ENCODE assay signal across 27 cellular contexts in genomic region chr15:78763796-78764241, GRCh38. TPM values are rescaled to one million over a fixed set of nuclear protein-coding genes. Genes with fewer than 3 reads are reported as not detected.
DNase-seq lines count a peak whose midpoint lies in the region; ATAC-seq and TF ChIP-seq lines count a peak whose summit lies in the region.
"Had no signal": no experiment of that assay in that cellular context is flagged by ENCODE, and none has a peak within 500 bp of the region (broad histone marks: within the 10 kb centered on the region; RNA-seq: fewer than 3 reads in every experiment).

No MANE protein-coding gene starts in this region.

- H3K27ac Mint-ChIP-seq in activated naive CD8-positive, alpha-beta T cell treated with anti-CD3 and anti-CD28 coated beads, Interleukin-2, amount 10 ng/mL, durations not matched to agents 7 days and 5 days: no peak overlapping the region
- no peak overlapping the region for H3K27ac Mint-ChIP-seq in activated naive CD8-positive, alpha-beta T cell treated with anti-CD3 and anti-CD28 coated beads for 36 hours
- peak overlapping the region; percentile 76 for H3K27ac Mint-ChIP-seq in stimulated activated effector memory CD8-positive, alpha-beta T cell treated with anti-CD3 and anti-CD28 coated beads, Interleukin-12 subunit alpha, Interleukin-12 subunit beta, amount 100 ng/mL, for 72 hours
- H3K27ac Mint-ChIP-seq: nephron had no signal

- H3K9me3 ChIP-seq in RWPE2 (ENCODE audit: severe bottlenecking): no peaks in the 10 kb centered on the region
- H3K9me3 ChIP-seq: ascending aorta, pancreas had no signal

- H3K4me1 Mint-ChIP-seq in activated naive CD8-positive, alpha-beta T cell treated with anti-CD3 and anti-CD28 coated beads, Interleukin-2, amount 10 ng/mL, durations not matched to agents 7 days and 5 days: peaks cover 17% of the 10 kb centered on the region
- peaks cover 7% of the 10 kb centered on the region for H3K4me1 Mint-ChIP-seq in activated naive CD8-positive, alpha-beta T cell treated with anti-CD3 and anti-CD28 coated beads for 36 hours
- peaks cover 23% of the 10 kb centered on the region for H3K4me1 Mint-ChIP-seq in stimulated activated effector memory CD8-positive, alpha-beta T cell treated with anti-CD3 and anti-CD28 coated beads, Interleukin-12 subunit alpha, Interleukin-12 subunit beta, amount 100 ng/mL, for 72 hours

- DNase-seq in activated naive CD8-positive, alpha-beta T cell treated with anti-CD3 and anti-CD28 coated beads, Interleukin-2, amount 10 ng/mL, durations not matched to agents 7 days and 5 days: peak; percentile 33
- no peak for DNase-seq in activated naive CD8-positive, alpha-beta T cell treated with anti-CD3 and anti-CD28 coated beads for 36 hours
- DNase-seq in RWPE2 (ENCODE audit: low spot score) (peak; percentile 74), left lobe of liver (ENCODE audit: low spot score) (peak; percentile 42), A172 (ENCODE audit: low spot score) (no peak), SIG-M5 (lab: John Stamatoyannopoulos, UW) (no peak)
- no peak for DNase-seq in stimulated activated effector memory CD8-positive, alpha-beta T cell treated with anti-CD3 and anti-CD28 coated beads, Interleukin-12 subunit alpha, Interleukin-12 subunit beta, amount 100 ng/mL, for 72 hours (ENCODE audit: low spot score in 2 of 2)
- DNase-seq: activated CD4-positive, alpha-beta T cell treated with anti-CD3 and anti-CD28 coated beads for 48 hours; activated T-cell treated with anti-CD3 and anti-CD28 coated beads, Interleukin-2, amount 50 U/mL, for 72 hours; caudate nucleus; COR-L47; DMS79; GF-D8; midbrain; NCI-H1436; NCI-H2107; NCI-H446; PC-3; stimulated activated CD8-positive, alpha-beta memory T cell treated with anti-CD3 and anti-CD28 coated beads, Interleukin-4, amount 100 ng/mL, for 48 hours; substantia nigra had no signal

- H3K36me3 Mint-ChIP-seq in activated naive CD8-positive, alpha-beta T cell treated with anti-CD3 and anti-CD28 coated beads, Interleukin-2, amount 10 ng/mL, durations not matched to agents 7 days and 5 days: no peaks in the 10 kb centered on the region
- no peaks in the 10 kb centered on the region for H3K36me3 Mint-ChIP-seq in activated naive CD8-positive, alpha-beta T cell treated with anti-CD3 and anti-CD28 coated beads for 36 hours
- H3K36me3 Mint-ChIP-seq in stimulated activated effector memory CD8-positive, alpha-beta T cell treated with anti-CD3 and anti-CD28 coated beads, Interleukin-12 subunit alpha, Interleukin-12 subunit beta, amount 100 ng/mL, for 72 hours: peaks cover 5% of the 10 kb centered on the region
- H3K36me3 Mint-ChIP-seq: activated naive CD4-positive, alpha-beta T cell treated with anti-CD3 and anti-CD28 coated beads, Interleukin-2, amount 50 U/mL, for 24 hours had no signal

- POLR2A ChIA-PET in activated naive CD8-positive, alpha-beta T cell treated with anti-CD3 and anti-CD28 coated beads, Interleukin-2, amount 10 ng/mL, durations not matched to agents 7 days and 5 days (lab: Charles Lee): no interaction called here

- no peaks in the 10 kb centered on the region for H3K9me3 Mint-ChIP-seq in activated naive CD8-positive, alpha-beta T cell treated with anti-CD3 and anti-CD28 coated beads, Interleukin-2, amount 10 ng/mL, durations not matched to agents 7 days and 5 days
- no peaks in the 10 kb centered on the region for H3K9me3 Mint-ChIP-seq in activated naive CD8-positive, alpha-beta T cell treated with anti-CD3 and anti-CD28 coated beads for 36 hours
- no peaks in the 10 kb centered on the region for H3K9me3 Mint-ChIP-seq in stimulated activated effector memory CD8-positive, alpha-beta T cell treated with anti-CD3 and anti-CD28 coated beads, Interleukin-12 subunit alpha, Interleukin-12 subunit beta, amount 100 ng/mL, for 72 hours
- H3K9me3 Mint-ChIP-seq: activated naive CD4-positive, alpha-beta T cell treated with anti-CD3 and anti-CD28 coated beads, Interleukin-2, amount 50 U/mL, for 24 hours; activated T-cell treated with anti-CD3 and anti-CD28 coated beads, Interleukin-2, amount 50 U/mL, for 72 hours; nephron had no signal

- no peaks in the 10 kb centered on the region for H3K27me3 Mint-ChIP-seq in activated naive CD8-positive, alpha-beta T cell treated with anti-CD3 and anti-CD28 coated beads, Interleukin-2, amount 10 ng/mL, durations not matched to agents 7 days and 5 days
- no peaks in the 10 kb centered on the region for H3K27me3 Mint-ChIP-seq in activated naive CD8-positive, alpha-beta T cell treated with anti-CD3 and anti-CD28 coated beads for 36 hours
- H3K27me3 Mint-ChIP-seq: activated naive CD4-positive, alpha-beta T cell treated with anti-CD3 and anti-CD28 coated beads, Interleukin-2, amount 50 U/mL, for 24 hours; B cell had no signal

- H3K27ac ChIP-seq in RWPE2 (ENCODE audit: poor library complexity, severe bottlenecking): no peak overlapping the region
- H3K27ac ChIP-seq: ascending aorta, KMS-11, pancreas had no signal

- no peaks in the 10 kb centered on the region for H3K27me3 ChIP-seq in RWPE2 (ENCODE audit: insufficient read depth, poor library complexity, severe bottlenecking)
- H3K27me3 ChIP-seq: ascending aorta, pancreas had no signal

- H3K36me3 ChIP-seq in RWPE2 (ENCODE audit: low read depth): no peaks in the 10 kb centered on the region
- H3K36me3 ChIP-seq: ascending aorta, pancreas had no signal

- TF ChIP-seq CTCF in RWPE2 (IDR thresholded peaks at IDR 0.05; ENCODE audit: poor library complexity, severe bottlenecking): no peak

- H3K4me1 ChIP-seq in RWPE2 (ENCODE audit: insufficient read depth, poor library complexity, severe bottlenecking): no peaks in the 10 kb centered on the region
- H3K4me1 ChIP-seq: pancreas had no signal

- H3K4me3 Mint-ChIP-seq in activated naive CD8-positive, alpha-beta T cell treated with anti-CD3 and anti-CD28 coated beads, Interleukin-2, amount 10 ng/mL, durations not matched to agents 7 days and 5 days: no peak overlapping the region
- H3K4me3 Mint-ChIP-seq in activated naive CD8-positive, alpha-beta T cell treated with anti-CD3 and anti-CD28 coated beads for 36 hours: no peak overlapping the region
- H3K4me3 Mint-ChIP-seq in stimulated activated effector memory CD8-positive, alpha-beta T cell treated with anti-CD3 and anti-CD28 coated beads, Interleukin-12 subunit alpha, Interleukin-12 subunit beta, amount 100 ng/mL, for 72 hours: no peak overlapping the region
- H3K4me3 Mint-ChIP-seq: B cell, nephron had no signal

- H3K4me3 ChIP-seq in RWPE2 (ENCODE audit: severe bottlenecking): no peak overlapping the region
- H3K4me3 ChIP-seq: ascending aorta, pancreas had no signal

- no peak for ATAC-seq in activated naive CD8-positive, alpha-beta T cell treated with anti-CD3 and anti-CD28 coated beads, Interleukin-2, amount 10 ng/mL, durations not matched to agents 7 days and 5 days (ENCODE audit: low read depth)
- ATAC-seq in RWPE2 (ENCODE audit: low read depth): no peak; the same call in 2 of the 3 replicates
- ATAC-seq in left lobe of liver: no peak
- no peak for ATAC-seq in stimulated activated effector memory CD8-positive, alpha-beta T cell treated with anti-CD3 and anti-CD28 coated beads, Interleukin-12 subunit alpha, Interleukin-12 subunit beta, amount 100 ng/mL, for 72 hours
- no peak for ATAC-seq in GM18867 (IDR thresholded peaks at IDR 0.05; ENCODE audit: unreplicated experiment)
- ATAC-seq: activated T-cell treated with anti-CD3 and anti-CD28 coated beads, Interleukin-2, amount 50 U/mL, for 72 hours; pancreas; PC-3 had no signal

RNA-seq across cellular contexts. Expression of gene ADAMTS7, which starts 47.4 kb away (rescaled TPM):
- total RNA-seq in activated naive CD8-positive, alpha-beta T cell treated with anti-CD3 and anti-CD28 coated beads, Interleukin-2, amount 10 ng/mL, durations not matched to agents 7 days and 5 days: under 1 TPM in 1 of 2 experiments, not detected in 1; 0.14 TPM
- under 1 TPM; 0.10 to 0.21 TPM for total RNA-seq in activated naive CD8-positive, alpha-beta T cell treated with anti-CD3 and anti-CD28 coated beads for 36 hours
- 0.86 TPM for total RNA-seq in left lobe of liver
- total RNA-seq in A172 (2014; rRNA removed; shearing (Covaris generic)): 6.0 and 12.2 TPM in 2 replicates

Comparison
In these comparisons a context has a peak if more than half of its experiments do, and no peak if none do; other contexts are left out.
1. DNase-seq: peak in activated naive CD8-positive, alpha-beta T cell treated with anti-CD3 and anti-CD28 coated beads, Interleukin-2, amount 10 ng/mL, durations not matched to agents 7 days and 5 days (single experiment), RWPE2 (single experiment) and left lobe of liver (single experiment); none in activated naive CD8-positive, alpha-beta T cell treated with anti-CD3 and anti-CD28 coated beads for 36 hours (single experiment), stimulated activated effector memory CD8-positive, alpha-beta T cell treated with anti-CD3 and anti-CD28 coated beads, Interleukin-12 subunit alpha, Interleukin-12 subunit beta, amount 100 ng/mL, for 72 hours (0 of 2), A172 (single experiment) and SIG-M5 (single experiment).